ENCODE assay signal across 1 cellular context in the genomic region with DNA sequence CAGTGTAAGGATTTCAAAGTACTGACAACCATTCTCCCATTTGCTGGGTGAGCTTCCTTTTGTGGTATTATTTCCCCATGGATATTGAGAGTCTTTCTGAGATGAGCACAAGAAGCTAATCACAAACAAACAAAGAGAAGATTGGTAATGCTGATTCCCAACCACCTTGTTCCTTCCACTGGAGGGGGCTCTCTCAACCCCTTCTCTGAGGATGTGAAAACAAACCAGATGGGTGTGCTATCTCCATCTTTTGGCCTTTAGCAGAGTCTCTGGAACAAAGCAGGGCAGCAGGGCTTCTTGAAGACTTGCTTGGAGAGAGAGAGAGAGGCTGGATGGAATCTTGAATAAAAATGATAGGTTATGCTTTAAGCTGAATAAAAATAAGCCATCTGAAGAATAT.
TF ChIP-seq lines count a peak whose summit lies in the region.

No MANE protein-coding gene starts in this region.

TF ChIP-seq in GM23338, 12 proteins besides CTCF, POLR2A, EP300 and RAD21:
- TF ChIP-seq, protein P1, sequence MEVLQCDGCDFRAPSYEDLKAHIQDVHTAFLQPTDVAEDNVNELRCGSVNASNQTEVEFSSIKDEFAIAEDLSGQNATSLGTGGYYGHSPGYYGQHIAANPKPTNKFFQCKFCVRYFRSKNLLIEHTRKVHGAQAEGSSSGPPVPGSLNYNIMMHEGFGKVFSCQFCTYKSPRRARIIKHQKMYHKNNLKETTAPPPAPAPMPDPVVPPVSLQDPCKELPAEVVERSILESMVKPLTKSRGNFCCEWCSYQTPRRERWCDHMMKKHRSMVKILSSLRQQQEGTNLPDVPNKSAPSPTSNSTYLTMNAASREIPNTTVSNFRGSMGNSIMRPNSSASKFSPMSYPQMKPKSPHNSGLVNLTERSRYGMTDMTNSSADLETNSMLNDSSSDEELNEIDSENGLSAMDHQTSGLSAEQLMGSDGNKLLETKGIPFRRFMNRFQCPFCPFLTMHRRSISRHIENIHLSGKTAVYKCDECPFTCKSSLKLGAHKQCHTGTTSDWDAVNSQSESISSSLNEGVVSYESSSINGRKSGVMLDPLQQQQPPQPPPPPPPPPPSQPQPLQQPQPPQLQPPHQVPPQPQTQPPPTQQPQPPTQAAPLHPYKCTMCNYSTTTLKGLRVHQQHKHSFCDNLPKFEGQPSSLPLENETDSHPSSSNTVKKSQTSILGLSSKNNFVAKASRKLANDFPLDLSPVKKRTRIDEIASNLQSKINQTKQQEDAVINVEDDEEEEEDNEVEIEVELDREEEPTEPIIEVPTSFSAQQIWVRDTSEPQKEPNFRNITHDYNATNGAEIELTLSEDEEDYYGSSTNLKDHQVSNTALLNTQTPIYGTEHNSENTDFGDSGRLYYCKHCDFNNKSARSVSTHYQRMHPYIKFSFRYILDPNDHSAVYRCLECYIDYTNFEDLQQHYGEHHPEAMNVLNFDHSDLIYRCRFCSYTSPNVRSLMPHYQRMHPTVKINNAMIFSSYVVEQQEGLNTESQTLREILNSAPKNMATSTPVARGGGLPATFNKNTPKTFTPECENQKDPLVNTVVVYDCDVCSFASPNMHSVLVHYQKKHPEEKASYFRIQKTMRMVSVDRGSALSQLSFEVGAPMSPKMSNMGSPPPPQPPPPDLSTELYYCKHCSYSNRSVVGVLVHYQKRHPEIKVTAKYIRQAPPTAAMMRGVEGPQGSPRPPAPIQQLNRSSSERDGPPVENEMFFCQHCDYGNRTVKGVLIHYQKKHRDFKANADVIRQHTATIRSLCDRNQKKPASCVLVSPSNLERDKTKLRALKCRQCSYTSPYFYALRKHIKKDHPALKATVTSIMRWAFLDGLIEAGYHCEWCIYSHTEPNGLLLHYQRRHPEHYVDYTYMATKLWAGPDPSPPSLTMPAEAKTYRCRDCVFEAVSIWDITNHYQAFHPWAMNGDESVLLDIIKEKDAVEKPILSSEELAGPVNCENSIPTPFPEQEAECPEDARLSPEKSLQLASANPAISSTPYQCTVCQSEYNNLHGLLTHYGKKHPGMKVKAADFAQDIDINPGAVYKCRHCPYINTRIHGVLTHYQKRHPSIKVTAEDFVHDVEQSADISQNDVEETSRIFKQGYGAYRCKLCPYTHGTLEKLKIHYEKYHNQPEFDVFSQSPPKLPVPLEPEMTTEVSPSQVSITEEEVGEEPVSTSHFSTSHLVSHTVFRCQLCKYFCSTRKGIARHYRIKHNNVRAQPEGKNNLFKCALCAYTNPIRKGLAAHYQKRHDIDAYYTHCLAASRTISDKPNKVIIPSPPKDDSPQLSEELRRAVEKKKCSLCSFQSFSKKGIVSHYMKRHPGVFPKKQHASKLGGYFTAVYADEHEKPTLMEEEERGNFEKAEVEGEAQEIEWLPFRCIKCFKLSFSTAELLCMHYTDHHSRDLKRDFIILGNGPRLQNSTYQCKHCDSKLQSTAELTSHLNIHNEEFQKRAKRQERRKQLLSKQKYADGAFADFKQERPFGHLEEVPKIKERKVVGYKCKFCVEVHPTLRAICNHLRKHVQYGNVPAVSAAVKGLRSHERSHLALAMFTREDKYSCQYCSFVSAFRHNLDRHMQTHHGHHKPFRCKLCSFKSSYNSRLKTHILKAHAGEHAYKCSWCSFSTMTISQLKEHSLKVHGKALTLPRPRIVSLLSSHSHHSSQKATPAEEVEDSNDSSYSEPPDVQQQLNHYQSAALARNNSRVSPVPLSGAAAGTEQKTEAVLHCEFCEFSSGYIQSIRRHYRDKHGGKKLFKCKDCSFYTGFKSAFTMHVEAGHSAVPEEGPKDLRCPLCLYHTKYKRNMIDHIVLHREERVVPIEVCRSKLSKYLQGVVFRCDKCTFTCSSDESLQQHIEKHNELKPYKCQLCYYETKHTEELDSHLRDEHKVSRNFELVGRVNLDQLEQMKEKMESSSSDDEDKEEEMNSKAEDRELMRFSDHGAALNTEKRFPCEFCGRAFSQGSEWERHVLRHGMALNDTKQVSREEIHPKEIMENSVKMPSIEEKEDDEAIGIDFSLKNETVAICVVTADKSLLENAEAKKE (CRISPR knock-in tag; IDR thresholded peaks at IDR 0.05) = 0 out of 2 replicates have a peak, but pooled peaks have one; percentile 64
- TF ChIP-seq NANOG (IDR thresholded peaks at IDR 0.05; ENCODE audit: borderline replicate concordance) = no peak
